12 cellular contexts compared by ENCODE assay signal in the genomic region with DNA sequence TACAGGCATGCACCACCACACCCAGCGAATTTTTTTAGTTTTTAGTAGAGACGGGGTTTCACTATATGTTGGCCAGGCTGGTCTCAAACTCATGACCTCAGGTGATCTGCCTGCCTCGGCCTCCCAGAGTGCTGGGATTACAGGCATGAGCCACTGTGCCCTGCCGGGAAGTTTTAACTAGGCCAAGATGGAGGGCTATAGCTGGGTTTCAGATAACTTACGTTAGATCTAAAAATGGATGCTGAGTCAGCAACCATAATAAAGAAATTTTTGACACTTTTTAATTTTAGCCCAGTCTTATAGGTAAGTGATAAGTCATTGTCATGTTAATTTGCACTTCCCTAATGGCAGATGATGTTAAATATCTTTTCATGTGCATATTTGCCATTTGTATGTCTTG.
"Had no signal": no experiment of that assay in that cellular context is flagged by ENCODE, and none has a peak within 500 bp of the region (broad histone marks: within the 10 kb centered on the region; RNA-seq: fewer than 3 reads in every experiment).

No MANE protein-coding gene starts in this region.

- H3K9me3 Mint-ChIP-seq: immature natural killer cell had no signal

- H3K27ac ChIP-seq: heart left ventricle, transverse colon had no signal

- H3K27ac Mint-ChIP-seq: activated naive CD8-positive, alpha-beta T cell treated with anti-CD3 and anti-CD28 coated beads, Interleukin-2, amount 50 U/mL, for 24 hours; nephron progenitor cell had no signal

- H3K36me3 Mint-ChIP-seq: immature natural killer cell had no signal

- H3K36me3 ChIP-seq: heart left ventricle, transverse colon had no signal

- H3K4me3 ChIP-seq: heart left ventricle, transverse colon had no signal

- H3K4me3 Mint-ChIP-seq: activated naive CD4-positive, alpha-beta T cell treated with anti-CD3 and anti-CD28 coated beads for 36 hours; endodermal cell; nephron progenitor cell had no signal

- DNase-seq: activated CD4-positive, alpha-beta T cell treated with anti-CD3 and anti-CD28 coated beads, Interleukin-2, amount 50 U/mL, for 1 hour; activated naive CD8-positive, alpha-beta T cell treated with anti-CD3 and anti-CD28 coated beads, Interleukin-2, amount 50 U/mL, for 24 hours; aorta; cortex of kidney; endodermal cell; heart left ventricle; immature natural killer cell; nephron progenitor cell; stimulated activated naive CD4-positive, alpha-beta T cell; substantia nigra; transverse colon had no signal

- H3K27me3 Mint-ChIP-seq: activated naive CD8-positive, alpha-beta T cell treated with anti-CD3 and anti-CD28 coated beads, Interleukin-2, amount 50 U/mL, for 24 hours had no signal

- H3K9me3 ChIP-seq: heart left ventricle, transverse colon had no signal

- H3K27me3 ChIP-seq: heart left ventricle, transverse colon had no signal
